8 cellular contexts compared by ENCODE assay signal in the genomic region with DNA sequence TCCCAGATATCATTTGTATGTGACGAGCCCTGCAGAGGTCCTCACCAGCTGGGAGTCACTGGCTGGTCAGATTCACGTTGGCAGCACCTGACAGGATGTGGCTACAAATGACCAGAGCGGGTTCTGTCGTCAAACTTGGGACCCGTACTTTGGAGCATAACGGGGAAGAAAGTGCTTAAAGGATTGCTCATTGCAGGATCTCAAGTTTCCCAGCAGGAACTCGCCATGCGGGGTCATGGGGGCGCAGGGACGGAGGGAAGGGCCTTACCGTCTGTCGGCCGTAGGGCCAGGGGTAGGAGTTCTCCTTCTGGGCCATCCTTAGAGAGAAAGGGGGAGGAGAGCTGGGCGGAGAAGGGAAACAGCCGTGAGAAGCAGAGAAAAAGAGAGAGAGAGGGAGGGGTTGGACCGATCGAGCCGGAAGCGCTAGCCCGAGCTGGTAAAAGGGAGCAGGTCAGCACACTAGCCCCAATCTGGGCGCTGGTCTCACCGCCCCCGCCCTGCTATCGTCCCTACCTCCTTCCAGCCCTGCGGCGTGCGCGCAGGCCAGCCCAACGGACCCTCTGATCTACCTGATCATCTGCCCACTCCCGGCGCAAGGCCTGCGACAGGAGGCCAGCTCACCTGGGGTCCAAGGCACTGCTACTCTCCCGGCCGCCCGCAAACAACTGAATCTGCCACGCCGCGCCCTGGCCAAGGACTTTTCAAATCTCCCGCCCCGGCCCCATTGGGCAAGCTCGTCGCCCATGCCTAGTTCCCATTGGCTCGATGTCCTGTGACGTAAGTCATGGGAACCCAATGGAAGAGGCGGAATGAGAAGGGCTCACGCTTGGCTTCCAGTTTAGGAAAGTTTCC. TPM values are rescaled to one million over a fixed set of nuclear protein-coding genes. Genes with fewer than 3 reads are reported as not detected.
DNase-seq lines count a peak whose midpoint lies in the region; ATAC-seq and TF ChIP-seq lines count a peak whose summit lies in the region.

A gene (minus strand): TSS at position 667 of the 852 bp plus-strand sequence. CDS start 351 bp downstream, at position 316.

- no peaks in the 10 kb centered on the region for H3K36me3 ChIP-seq in KMS-11 (ENCODE audit: insufficient read depth)
- H3K36me3 ChIP-seq in fibroblast of lung (ENCODE audit: control insufficient read depth, insufficient read depth, low read length): no peaks in the 10 kb centered on the region

- no peaks in the 10 kb centered on the region for H3K9me3 ChIP-seq in fibroblast of lung (ENCODE audit: control insufficient read depth, insufficient read depth, low read depth, low read length)

- H3K4me1 ChIP-seq in KMS-11 (ENCODE audit: low read depth, poor library complexity, severe bottlenecking) (peaks cover 3% of the 10 kb centered on the region), fibroblast of lung (ENCODE audit: control insufficient read depth, extremely low read depth, insufficient read depth, low read length) (peaks cover 3% of the 10 kb centered on the region)

- H3K9me3 Mint-ChIP-seq in natural killer cell: no peaks in the 10 kb centered on the region

- no peaks in the 10 kb centered on the region for H4K20me1 ChIP-seq in KMS-11 (ENCODE audit: insufficient read depth)
- no peaks in the 10 kb centered on the region for H4K20me1 ChIP-seq in fibroblast of lung (ENCODE audit: control insufficient read depth, extremely low read depth, insufficient read depth, low read length)

- peak within 1 kb of the TSS; percentile 85 to 86 for H3K27ac Mint-ChIP-seq in natural killer cell

- H3K79me2 ChIP-seq in KMS-11 (ENCODE audit: insufficient read depth, low read depth): peaks cover 10% of the 10 kb centered on the region; the same call in 1 of the 2 replicates
- peaks cover 31% of the 10 kb centered on the region for H3K79me2 ChIP-seq in fibroblast of lung (ENCODE audit: control insufficient read depth, insufficient read depth, low read length)

- peaks cover 20 to 24% of the 10 kb centered on the region in 2 donors for H3K4me1 Mint-ChIP-seq in natural killer cell

- H3K9ac ChIP-seq in KMS-11: peak within 1 kb of the TSS; percentile 60; the same call in 1 of the 2 replicates
- peak within 1 kb of the TSS; percentile 66 for H3K9ac ChIP-seq in fibroblast of lung (ENCODE audit: insufficient read depth, low read length)

- peak within 1 kb of the TSS; percentile 98 for H3K4me3 Mint-ChIP-seq in natural killer cell

- H3K27me3 ChIP-seq in KMS-11 (ENCODE audit: insufficient read depth, low read depth) (no peaks in the 10 kb centered on the region), fibroblast of lung (ENCODE audit: control insufficient read depth, insufficient read depth, low read length) (no peaks in the 10 kb centered on the region)

- H3K27me3 Mint-ChIP-seq in natural killer cell (ENCODE audit: low read depth in 2 of 2): no peaks in the 10 kb centered on the region

- intact Hi-C loops in natural killer cell (cut with micrococcal nuclease): loop anchor here (5.0 kb wide), 1 partner anchor 37 kb away; a partner anchor contains a TSS

- ATAC-seq in GM21737 (IDR thresholded peaks at IDR 0.05; ENCODE audit: unreplicated experiment): peak; percentile 81
- ATAC-seq in natural killer cell: peak; percentile 97 to 100 (median 99)

- H3K36me3 Mint-ChIP-seq in natural killer cell: no peaks in the 10 kb centered on the region

- peak within 1 kb of the TSS; percentile 29 for H3K4me2 ChIP-seq in KMS-11
- peak within 1 kb of the TSS; percentile 94 for H3K4me2 ChIP-seq in fibroblast of lung (ENCODE audit: extremely low read depth, insufficient read depth, low read length)

- H3K4me3 ChIP-seq in KMS-11 (IDR thresholded peaks at IDR 0.05; ENCODE audit: insufficient read depth, low read depth, low read length) (no peak within 1 kb of the TSS), fibroblast of lung (replicated peaks in 1 of 4; ENCODE audit: control extremely low read depth in 1 of 4, insufficient read depth in 1 of 4, low read depth in 3 of 4, low read length in 4 of 4) (peak within 1 kb of the TSS; percentile 69 to 83 (median 78))

- H2AFZ ChIP-seq in KMS-11 (ENCODE audit: low read depth) (no peak within 1 kb of the TSS), fibroblast of lung (ENCODE audit: low read length) (peak within 1 kb of the TSS; percentile 84)

- DNase-seq in DMS79 (lab: John Stamatoyannopoulos, UW) (peak; percentile 93), RPMI7951 (ENCODE audit: low read depth) (peak; percentile 96), activated T-helper 1 cell treated with Interleukin-2 at 50 U/mL for 16 hours (ENCODE audit: low read depth) (peak; percentile 84), fibroblast of lung (ENCODE audit: low read depth in 2 of 2) (peak; percentile 94 to 97), natural killer cell (peak; percentile 91)
- peak; percentile 79 to 94 (median 90) for DNase-seq in stimulated activated naive CD4-positive, alpha-beta T cell (lab: John Stamatoyannopoulos, UW)

- TF ChIP-seq CTCF in KMS-11 (conservative IDR thresholded peaks at IDR 0.05; ENCODE audit: low read depth, low read length): no peak
- no peak for TF ChIP-seq CTCF in fibroblast of lung (conservative IDR thresholded peaks at IDR 0.05 in 1 of 2, IDR thresholded peaks at IDR 0.05 in 1 of 2; ENCODE audit: low read depth in 1 of 2, low read length in 2 of 2)
- TF ChIP-seq CTCF in natural killer cell (IDR thresholded peaks at IDR 0.05): no peak

- H3K27ac ChIP-seq in KMS-11: peak within 1 kb of the TSS; percentile 63; the same call in 1 of the 2 replicates
- peak within 1 kb of the TSS; percentile 85 for H3K27ac ChIP-seq in fibroblast of lung (ENCODE audit: insufficient read depth, low read length)

RNA-seq across cellular contexts. Expression of the gene that starts here (rescaled TPM):
- total RNA-seq in RPMI7951 (2014; rRNA removed; shearing (Covaris generic)): 94.7 and 97.8 TPM in 2 replicates
- total RNA-seq in fibroblast of lung (0.26 and 8.4 TPM in 2 replicates), natural killer cell (1 to 10 TPM; 2.1 to 4.8 (median 4.1) TPM)
- polyA plus RNA-seq in fibroblast of lung: 7.5 and 37.8 TPM in 2 replicates
- 7.8 and 49.3 TPM in 2 replicates for polyA plus RNA-seq in fibroblast of lung (2012)
- 22.6 and 25.3 TPM in 2 replicates for polyA minus RNA-seq in fibroblast of lung (ENCODE audit: low replicate concordance)

Comparison
In these comparisons a context has a peak if more than half of its experiments do, and no peak if none do; other contexts are left out.
1. RNA of the gene that starts here (total RNA-seq): 94.7 to 97.8 TPM in RPMI7951; 0.26 to 8.4 TPM in fibroblast of lung and 2.1 to 4.8 TPM in natural killer cell; every median in the first group is over 10 times any median in the second.
2. Peak in every context shown above with its lines, with median percentiles within 50 percentile points of each other: DNase-seq.